ENCODE assay signal across 7 cellular contexts in the genomic region with DNA sequence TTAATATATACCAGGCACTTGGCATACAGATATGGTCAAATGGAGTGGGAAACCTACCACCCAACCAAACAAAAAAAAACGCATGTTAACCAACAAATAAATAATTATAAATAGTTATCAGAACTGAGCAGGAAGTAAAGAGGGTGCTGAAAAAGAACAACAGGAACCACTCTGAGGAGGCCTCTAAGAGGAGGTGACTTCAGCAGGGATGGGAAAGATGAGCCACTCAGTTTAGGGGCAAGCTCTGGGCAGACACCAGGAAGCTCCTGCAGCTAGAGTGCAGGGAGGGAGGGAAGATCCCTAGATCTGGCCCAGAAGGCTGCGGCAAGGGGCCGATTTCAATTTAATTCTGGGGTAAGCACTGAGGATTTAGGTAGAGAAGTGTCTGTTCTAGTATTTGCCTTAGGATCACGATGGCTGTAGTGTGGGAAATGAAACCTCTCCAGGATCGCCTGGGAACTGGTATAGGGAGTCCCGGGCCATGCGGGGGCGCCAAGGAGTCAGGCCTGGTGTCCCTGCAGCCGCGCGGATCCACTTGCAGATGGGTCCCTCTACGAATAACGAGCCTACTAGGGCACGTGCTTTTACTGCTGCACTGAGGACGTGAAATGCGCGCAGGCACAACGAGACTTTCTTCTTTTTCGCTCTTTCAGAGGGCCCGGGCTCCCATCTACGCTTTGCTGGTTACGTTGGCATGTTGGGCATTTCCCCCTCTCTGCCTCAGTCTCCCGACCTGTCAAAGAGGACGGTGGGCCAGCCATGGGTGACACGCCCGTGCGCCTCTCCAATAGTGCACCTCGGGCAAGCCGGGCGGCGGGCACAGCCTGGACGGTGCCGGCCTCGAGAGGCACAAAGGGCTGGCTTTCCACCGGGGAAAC. TPM values are rescaled to one million over a fixed set of nuclear protein-coding genes. Genes with fewer than 3 reads are reported as not detected.
DNase-seq lines count a peak whose midpoint lies in the region; ATAC-seq, FAIRE-seq and TF ChIP-seq lines count a peak whose summit lies in the region.

No MANE protein-coding gene starts in this region.

- H3K9me3 ChIP-seq in heart left ventricle = no peaks in the 10 kb centered on the region
- H3K9me3 ChIP-seq in pancreas = no peaks in the 10 kb centered on the region
- H3K9me3 ChIP-seq in tibial nerve = no peaks in the 10 kb centered on the region

- H3K27ac ChIP-seq in heart left ventricle (peak overlapping the region; percentile 89 to 97 (median 94)), pancreas (peak overlapping the region; percentile 75 to 92 (median 83)), tibial nerve (peak overlapping the region; percentile 84 to 91 (median 90))

- H3K4me1 ChIP-seq in heart left ventricle (peaks cover 0 to 49% (median 40%) of the 10 kb centered on the region in 12 donors), pancreas (peaks cover 6 to 25% (median 15%) of the 10 kb centered on the region in 3 donors), tibial nerve (peaks cover 0 to 50% (median 35%) of the 10 kb centered on the region in 4 donors)

- H3K36me3 ChIP-seq in heart left ventricle (peaks cover 0 to under 1% (median 0%) of the 10 kb centered on the region in 9 donors), pancreas (no peaks in the 10 kb centered on the region), tibial nerve (no peaks in the 10 kb centered on the region)

- no peaks in the 10 kb centered on the region for H3K27me3 ChIP-seq in heart left ventricle
- no peaks in the 10 kb centered on the region for H3K27me3 ChIP-seq in pancreas
- no peaks in the 10 kb centered on the region for H3K27me3 ChIP-seq in tibial nerve

- TF ChIP-seq EP300 in tibial nerve (IDR thresholded peaks at IDR 0.05) = peak in 1 of 2 donors; percentile 67

- WGBS in heart left ventricle, 4 donors = 2 to 4% (median 4%) methylated on average over 25 to 35 of the region's 35 CpGs
- 2 to 3% methylated on average over 34 to 35 of the region's 35 CpGs for WGBS in pancreas, 2 donors
- WGBS in tibial nerve, 2 donors = 4 to 5% methylated on average over 23 to 27 of the region's 35 CpGs

- peak; percentile 84 for DNase-seq in NAMALWA (ENCODE audit: low spot score)
- DNase-seq in SW480 (ENCODE audit: low spot score) = peak; percentile 91
- peak; percentile 85 for DNase-seq in amniotic epithelial cell (ENCODE audit: low read depth)
- peak; percentile 93 to 97 (median 95) for DNase-seq in heart left ventricle
- DNase-seq in pancreas = peak; percentile 84 to 94 (median 92)
- DNase-seq in tibial nerve (ENCODE audit: low spot score in 2 of 2) = peak; percentile 92 to 94

- TF ChIP-seq CTCF in GM12875 (IDR thresholded peaks at IDR 0.05; ENCODE audit: borderline replicate concordance, insufficient read depth, low read depth, low read length) (peak; percentile 80), heart left ventricle (IDR thresholded peaks at IDR 0.05) (peak; percentile 75 to 94 (median 87)), pancreas (IDR thresholded peaks at IDR 0.05) (peak; percentile 47 to 83 (median 66)), tibial nerve (IDR thresholded peaks at IDR 0.05) (peak; percentile 73 to 92 (median 86))

- TF ChIP-seq POLR2A in heart left ventricle (IDR thresholded peaks at IDR 0.05) (no peak), tibial nerve (IDR thresholded peaks at IDR 0.05) (no peak)

- ATAC-seq in heart left ventricle (peak; percentile 85 to 89 (median 86)), pancreas (peak; percentile 77 to 90 (median 86))

- peak overlapping the region; percentile 59 for H3K4me3 ChIP-seq in GM12875 (ENCODE audit: low read depth, low read length)
- H3K4me3 ChIP-seq in heart left ventricle = peak overlapping the region; percentile 56 to 97 (median 87)
- peak overlapping the region; percentile 62 to 83 (median 69) for H3K4me3 ChIP-seq in pancreas
- H3K4me3 ChIP-seq in tibial nerve = peak overlapping the region; percentile 63 to 90 (median 71)

- intact Hi-C loops in heart left ventricle (cut with DNase I) = loop anchor here (1.0 to 10.0 kb wide), 9 partner anchors 41 to 82 kb away; no protein-coding TSS in a partner anchor
- intact Hi-C loops in pancreas (cut with DNase I) = loop anchor here in 2 of 3 donors (5.0 to 10.0 kb wide), 2 partner anchors 64 to 78 kb away; no protein-coding TSS in a partner anchor

- FAIRE-seq in pancreas (lab: Jason Lieb, UNC) = no peak

RNA-seq across cellular contexts. Expression of a gene that starts 1.5 kb away (rescaled TPM):
- total RNA-seq in heart left ventricle = 10 to 100 TPM; 24.8 to 42.8 (median 32.9) TPM
- 10 to 100 TPM; 14.4 to 17.7 TPM for polyA plus RNA-seq in heart left ventricle
- total RNA-seq in pancreas = 10 to 100 TPM; 13.9 to 27.9 (median 17.6) TPM
- polyA plus RNA-seq in pancreas = 10 to 100 TPM in 1 of 2 donors, 1 to 10 TPM in 1; 5.8 to 11.6 TPM
- 10 to 100 TPM; 28.8 to 46.9 (median 36.4) TPM for total RNA-seq in tibial nerve

Comparison
In these comparisons a context has a peak if more than half of its experiments do, and no peak if none do; other contexts are left out.
1. Peak in every context shown above with its lines: DNase-seq, ATAC-seq, H3K4me3 ChIP-seq and H3K27ac ChIP-seq.